In the genomic region with DNA sequence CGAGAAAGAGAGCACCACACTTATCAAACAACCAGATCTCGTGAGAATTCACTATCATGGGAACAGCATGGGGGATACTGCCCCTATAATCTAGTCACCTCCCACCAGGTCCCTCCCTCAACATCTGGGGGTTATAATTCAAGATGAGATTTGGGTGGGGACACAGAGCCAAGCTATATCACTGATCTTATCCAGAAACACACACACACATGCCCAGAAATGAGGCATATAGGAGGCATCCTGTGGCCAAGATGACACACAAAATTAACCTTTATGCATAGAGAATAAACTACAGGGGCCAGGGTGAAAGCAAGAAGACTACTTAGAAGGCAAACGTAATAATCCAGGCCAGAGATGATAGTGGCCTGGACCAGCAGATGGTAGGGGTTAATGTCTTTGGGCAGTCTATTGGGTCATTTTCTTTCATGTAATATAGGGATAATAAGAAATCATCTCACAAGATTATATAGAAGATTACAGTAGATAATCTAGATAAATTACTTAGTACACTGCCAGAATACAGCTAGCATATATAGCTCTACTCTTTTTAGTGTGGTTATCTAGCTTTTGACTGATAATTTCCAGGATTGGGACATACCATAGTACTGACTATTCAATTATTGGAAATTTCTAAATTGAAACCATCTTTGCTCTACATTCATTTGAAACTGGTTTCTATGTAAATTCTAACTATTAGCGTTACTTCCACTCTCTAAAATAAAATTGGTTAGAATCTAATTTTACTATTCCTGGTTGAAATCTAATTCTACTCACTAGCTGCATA, we compare ENCODE assay signal across 1 cellular context.
TF ChIP-seq lines count a peak whose summit lies in the region.

No MANE protein-coding gene starts in this region.

TF ChIP-seq in SK-N-SH treated with all-trans-retinoic acid at 6 μM for 48 hours, 23 proteins besides CTCF, POLR2A, EP300 and RAD21 (continued from another document):
- TF ChIP-seq, protein P1, sequence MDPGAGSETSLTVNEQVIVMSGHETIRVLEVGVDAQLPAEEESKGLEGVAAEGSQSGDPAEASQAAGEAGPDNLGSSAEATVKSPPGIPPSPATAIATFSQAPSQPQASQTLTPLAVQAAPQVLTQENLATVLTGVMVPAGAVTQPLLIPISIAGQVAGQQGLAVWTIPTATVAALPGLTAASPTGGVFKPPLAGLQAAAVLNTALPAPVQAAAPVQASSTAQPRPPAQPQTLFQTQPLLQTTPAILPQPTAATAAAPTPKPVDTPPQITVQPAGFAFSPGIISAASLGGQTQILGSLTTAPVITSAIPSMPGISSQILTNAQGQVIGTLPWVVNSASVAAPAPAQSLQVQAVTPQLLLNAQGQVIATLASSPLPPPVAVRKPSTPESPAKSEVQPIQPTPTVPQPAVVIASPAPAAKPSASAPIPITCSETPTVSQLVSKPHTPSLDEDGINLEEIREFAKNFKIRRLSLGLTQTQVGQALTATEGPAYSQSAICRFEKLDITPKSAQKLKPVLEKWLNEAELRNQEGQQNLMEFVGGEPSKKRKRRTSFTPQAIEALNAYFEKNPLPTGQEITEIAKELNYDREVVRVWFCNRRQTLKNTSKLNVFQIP (CRISPR knock-in tag; IDR thresholded peaks at IDR 0.05; ENCODE audit: borderline replicate concordance, low read depth) = no peak
- no peak for TF ChIP-seq ZFP30 (CRISPR knock-in tag; IDR thresholded peaks at IDR 0.05)
- TF ChIP-seq, protein P2, sequence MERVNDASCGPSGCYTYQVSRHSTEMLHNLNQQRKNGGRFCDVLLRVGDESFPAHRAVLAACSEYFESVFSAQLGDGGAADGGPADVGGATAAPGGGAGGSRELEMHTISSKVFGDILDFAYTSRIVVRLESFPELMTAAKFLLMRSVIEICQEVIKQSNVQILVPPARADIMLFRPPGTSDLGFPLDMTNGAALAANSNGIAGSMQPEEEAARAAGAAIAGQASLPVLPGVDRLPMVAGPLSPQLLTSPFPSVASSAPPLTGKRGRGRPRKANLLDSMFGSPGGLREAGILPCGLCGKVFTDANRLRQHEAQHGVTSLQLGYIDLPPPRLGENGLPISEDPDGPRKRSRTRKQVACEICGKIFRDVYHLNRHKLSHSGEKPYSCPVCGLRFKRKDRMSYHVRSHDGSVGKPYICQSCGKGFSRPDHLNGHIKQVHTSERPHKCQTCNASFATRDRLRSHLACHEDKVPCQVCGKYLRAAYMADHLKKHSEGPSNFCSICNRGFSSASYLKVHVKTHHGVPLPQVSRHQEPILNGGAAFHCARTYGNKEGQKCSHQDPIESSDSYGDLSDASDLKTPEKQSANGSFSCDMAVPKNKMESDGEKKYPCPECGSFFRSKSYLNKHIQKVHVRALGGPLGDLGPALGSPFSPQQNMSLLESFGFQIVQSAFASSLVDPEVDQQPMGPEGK (CRISPR knock-in tag; IDR thresholded peaks at IDR 0.05; ENCODE audit: borderline replicate concordance) = no peak
